ENCODE assay signal across 2 cellular contexts in genomic region chr9:2771661-2772060, GRCh38.
TF ChIP-seq lines count a peak whose summit lies in the region.

No MANE protein-coding gene starts in this region.

TF ChIP-seq in SK-N-SH, 30 proteins besides CTCF, POLR2A, EP300 and RAD21 (continued from another document):
- TF ChIP-seq USF2 (IDR thresholded peaks at IDR 0.05; ENCODE audit: borderline replicate concordance, low read depth, low read length): no peak
- TF ChIP-seq JUND (IDR thresholded peaks at IDR 0.05): no peak
- no peak for TF ChIP-seq TAF1 (IDR thresholded peaks at IDR 0.05; ENCODE audit: borderline replicate concordance, low read depth, low read length)
- TF ChIP-seq SIN3A (IDR thresholded peaks at IDR 0.05; ENCODE audit: borderline replicate concordance, low read depth, low read length): no peak
- no peak for TF ChIP-seq REST (IDR thresholded peaks at IDR 0.05; ENCODE audit: low read depth, low read length)
- TF ChIP-seq PBX3 (IDR thresholded peaks at IDR 0.05): no peak
- no peak for TF ChIP-seq MAX (IDR thresholded peaks at IDR 0.05; ENCODE audit: low read depth)
- no peak for TF ChIP-seq NRF1 (IDR thresholded peaks at IDR 0.05; ENCODE audit: low read depth, low read length)
- no peak for TF ChIP-seq EZH2phosphoT487 (IDR thresholded peaks at IDR 0.05; ENCODE audit: borderline replicate concordance, low read depth)

TF ChIP-seq in SK-N-SH treated with all-trans-retinoic acid at 6 μM for 48 hours, 23 proteins besides CTCF, POLR2A, EP300 and RAD21 (continued from another document):
- TF ChIP-seq POU6F1 (CRISPR knock-in tag; IDR thresholded peaks at IDR 0.05; ENCODE audit: borderline replicate concordance, low read depth) (no peak), GLIS3 (CRISPR knock-in tag; IDR thresholded peaks at IDR 0.05) (no peak), ZFP30 (CRISPR knock-in tag; IDR thresholded peaks at IDR 0.05) (no peak), ESRRG (CRISPR knock-in tag; IDR thresholded peaks at IDR 0.05) (no peak), PATZ1 (CRISPR knock-in tag; IDR thresholded peaks at IDR 0.05; ENCODE audit: borderline replicate concordance) (no peak), CREB5 (CRISPR knock-in tag; IDR thresholded peaks at IDR 0.05; ENCODE audit: low read depth) (no peak), OSR1 (CRISPR knock-in tag; IDR thresholded peaks at IDR 0.05) (no peak)
TF ChIP-seq in SK-N-SH treated with all-trans-retinoic acid at 6 μM for 48 hours: peak in this region for 0.
